ENCODE assay signal across 33 cellular contexts in the genomic region with DNA sequence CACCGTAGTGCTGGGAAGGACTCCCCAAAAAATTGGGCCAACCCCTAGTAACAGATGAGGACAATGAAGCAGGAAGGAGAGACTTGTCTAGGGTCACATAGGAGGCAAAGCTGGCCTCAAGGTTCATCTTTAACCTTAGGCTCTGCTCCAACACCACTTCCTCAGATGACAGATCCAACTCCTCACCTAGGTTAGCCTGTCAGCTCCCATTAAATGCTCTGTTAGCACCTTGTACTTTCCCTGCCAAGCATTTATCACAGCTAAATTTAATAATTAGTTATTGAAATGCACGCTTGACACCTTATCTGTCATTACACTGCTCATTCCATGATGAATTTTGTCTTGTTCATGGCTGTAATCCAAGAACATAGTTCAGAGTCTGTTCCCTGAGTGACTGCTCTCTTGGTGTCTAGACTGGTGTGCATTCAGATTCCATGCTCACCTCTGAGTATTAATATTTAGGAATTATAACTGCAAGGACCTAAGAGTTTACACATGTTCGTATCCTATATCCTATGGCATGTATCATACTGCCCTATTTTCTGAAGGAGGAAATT. TPM values are rescaled to one million over a fixed set of nuclear protein-coding genes. Genes with fewer than 3 reads are reported as not detected.
"Had no signal": no experiment of that assay in that cellular context is flagged by ENCODE, and none has a peak within 500 bp of the region (broad histone marks: within the 10 kb centered on the region; RNA-seq: fewer than 3 reads in every experiment).

No MANE protein-coding gene starts in this region.

- H3K27me3 ChIP-seq: adrenal gland, body of pancreas, brain microvascular endothelial cell, breast epithelium had no signal

- H3K36me3 ChIP-seq: adrenal gland, brain microvascular endothelial cell, breast epithelium had no signal

- H3K4me3 ChIP-seq: adrenal gland, body of pancreas, breast epithelium had no signal

- DNase-seq: activated B cell treated with CpG ODN at 0.5 μM for 24 hours; activated CD4-positive, alpha-beta memory T cell treated with anti-CD3 and anti-CD28 coated beads for 36 hours; activated CD4-positive, alpha-beta T cell treated with anti-CD3 and anti-CD28 coated beads for 4 hours; activated CD4-positive, alpha-beta T cell treated with anti-CD3 and anti-CD28 coated beads, Interleukin-2, amount 10 ng/mL, durations not matched to agents 24 days and 14 days; activated CD4-positive, alpha-beta T cell treated with anti-CD3 and anti-CD28 coated beads, Interleukin-2, amount 50 U/mL, for 1 hour; activated CD4-positive, alpha-beta T cell treated with anti-CD3 and anti-CD28 coated beads, Interleukin-2, amount 50 U/mL, for 4 hours; activated CD4-positive, CD25-positive, alpha-beta regulatory T cell treated with anti-CD3 and anti-CD28 coated beads, Interleukin-2, amount 50 U/mL, for 72 hours; activated CD8-positive, alpha-beta memory T cell treated with anti-CD3 and anti-CD28 coated beads, Interleukin-2, amount 50 U/mL, for 4 hours; activated CD8-positive, alpha-beta T cell treated with anti-CD3 and anti-CD28 coated beads for 36 hours; activated effector memory CD4-positive, alpha-beta T cell treated with anti-CD3 and anti-CD28 coated beads, Interleukin-2, amount 50 U/mL, for 16 hours; activated gamma-delta T cell treated with Interleukin-2 at 50 U/mL for 16 hours; activated naive CD4-positive, alpha-beta T cell; activated naive CD4-positive, alpha-beta T cell treated with anti-CD3 and anti-CD28 coated beads for 36 hours; activated naive CD4-positive, alpha-beta T cell treated with anti-CD3 and anti-CD28 coated beads, Interleukin-2, amount 50 U/mL, for 16 hours; activated naive CD8-positive, alpha-beta T cell treated with anti-CD3 and anti-CD28 coated beads for 36 hours; activated T-cell treated with anti-CD3 and anti-CD28 coated beads for 4 hours; activated T-cell treated with anti-CD3 and anti-CD28 coated beads, Interleukin-2, amount 50 U/mL, for 1 hour; activated T-cell treated with anti-CD3 and anti-CD28 coated beads, Interleukin-2, amount 50 U/mL, for 4 hours; activated T-cell treated with anti-CD3 and anti-CD28 coated beads, Interleukin-2, amount 50 U/mL, for 72 hours; adrenal gland; amniotic stem cell; aorta; body of pancreas; brain microvascular endothelial cell; caudate nucleus; cerebellar nuclear complex; T-helper 1 cell; T-helper 2 cell; T-helper 9 cell had no signal

- H3K27ac ChIP-seq: adrenal gland, body of pancreas, brain microvascular endothelial cell, breast epithelium, VCaP had no signal

- ATAC-seq: activated CD8-positive, alpha-beta T cell treated with anti-CD3 and anti-CD28 coated beads for 36 hours; activated naive CD4-positive, alpha-beta T cell treated with anti-CD3 and anti-CD28 coated beads, Interleukin-2, amount 50 U/mL, for 72 hours; activated T-cell treated with anti-CD3 and anti-CD28 coated beads, Interleukin-2, amount 50 U/mL, for 4 hours; activated T-cell treated with anti-CD3 and anti-CD28 coated beads, Interleukin-2, amount 50 U/mL, for 72 hours; activated T-helper 17 cell treated with anti-CD3 and anti-CD28 coated beads, Interleukin-2, amount 50 U/mL, for 72 hours; body of pancreas had no signal

- H3K4me1 ChIP-seq: adrenal gland, body of pancreas, breast epithelium had no signal

- H3K9me3 ChIP-seq: adrenal gland, body of pancreas, breast epithelium had no signal

RNA-seq across cellular contexts. Expression of a gene that starts 18.6 kb away (rescaled TPM):
- total RNA-seq: activated CD8-positive, alpha-beta T cell treated with anti-CD3 and anti-CD28 coated beads for 36 hours; activated naive CD4-positive, alpha-beta T cell treated with anti-CD3 and anti-CD28 coated beads for 36 hours; activated naive CD8-positive, alpha-beta T cell treated with anti-CD3 and anti-CD28 coated beads for 36 hours; activated T-cell treated with anti-CD3 and anti-CD28 coated beads, Interleukin-2, amount 50 U/mL, for 4 hours had no signal
